ENCODE assay signal across 8 cellular contexts in genomic region chr12:52050771-52051541, GRCh38. TPM values are rescaled to one million over a fixed set of nuclear protein-coding genes. Genes with fewer than 3 reads are reported as not detected.
DNase-seq lines count a peak whose midpoint lies in the region; ATAC-seq and FAIRE-seq lines count a peak whose summit lies in the region.

Gene NR4A1, plus strand, starts transcription at chr12:52051442. Its CDS starts 2,887 bp downstream, at chr12:52054329.

- H3K27ac ChIP-seq in ectodermal cell (ENCODE audit: insufficient read depth, low read depth, low read length, poor library complexity, severe bottlenecking) = peak within 1 kb of the TSS; percentile 17

- peaks cover 15% of the 10 kb centered on the region for H3K4me1 ChIP-seq in ectodermal cell (ENCODE audit: control insufficient read depth, insufficient read depth, low read length)

- DNase-seq in C1 segment of cervical spinal cord (lab: John Stamatoyannopoulos, UW) (peak in 13 of 14 donors; percentile 63 to 87 (median 75)), GM19239 (ENCODE audit: insufficient read length, low spot score) (peak; percentile 94), NCI-H748 (lab: John Stamatoyannopoulos, UW; ENCODE audit: unreplicated experiment) (peak; percentile 90), medulla oblongata (ENCODE audit: extremely low spot score) (peak; percentile 88)
- peak; percentile 99 to 100 for DNase-seq in activated CD8-positive, alpha-beta memory T cell treated with anti-CD3 and anti-CD28 coated beads for 1 hour (ENCODE audit: extremely low read depth in 1 of 2, low read depth in 1 of 2)
- peak; percentile 95 to 99 (median 98) for DNase-seq in stimulated activated CD4-positive, alpha-beta T cell treated with anti-CD3 and anti-CD28 coated beads, TNF-alpha, amount 100 ng/mL, for 48 hours (ENCODE audit: low read depth in 3 of 3)

- H3K27me3 ChIP-seq in ectodermal cell (ENCODE audit: control insufficient read depth, insufficient read depth, low read length, poor library complexity, severe bottlenecking) = peaks cover 42% of the 10 kb centered on the region

- H3K4me3 ChIP-seq in ectodermal cell (ENCODE audit: insufficient read depth, low read depth, low read length) = peak within 1 kb of the TSS; percentile 58

- no peaks in the 10 kb centered on the region for H3K9me3 ChIP-seq in ectodermal cell (ENCODE audit: control insufficient read depth, low read length)

- peak; percentile 47 for ATAC-seq in HG03457 (IDR thresholded peaks at IDR 0.05; ENCODE audit: unreplicated experiment)

- WGBS in ectodermal cell, 2 experiments = 0% methylated on average over 76 of the region's 76 CpGs

- no peaks in the 10 kb centered on the region for H3K36me3 ChIP-seq in ectodermal cell (ENCODE audit: control insufficient read depth, insufficient read depth, low read length)

- FAIRE-seq in GM19239 (lab: Jason Lieb, UNC) = peak; percentile 94

RNA-seq across cellular contexts. Expression of gene NR4A1, which starts in this region (rescaled TPM):
- polyA plus RNA-seq in ectodermal cell (2013, experiment 1 of 4) = 18.6 TPM
- polyA plus RNA-seq in ectodermal cell (2013, experiment 2 of 4) = 13.7 TPM
- 13.5 TPM for polyA plus RNA-seq in ectodermal cell (2013, experiment 3 of 4)
- 14.6 TPM for polyA plus RNA-seq in ectodermal cell (2013, experiment 4 of 4)

Comparison
In these comparisons a context has a peak if more than half of its experiments do, and no peak if none do; other contexts are left out.
1. Peak in every context shown above with its lines: DNase-seq, ATAC-seq, H3K4me3 ChIP-seq and H3K27ac ChIP-seq.